10 cellular contexts compared by ENCODE assay signal in genomic region chr18:22694954-22695353, GRCh38.
A peak's percentile ranks its signal among the peaks of the same experiment; 100 is the strongest.
DNase-seq lines count a peak whose midpoint lies in the region; ATAC-seq and TF ChIP-seq lines count a peak whose summit lies in the region.
"Had no signal": no experiment of that assay in that cellular context is flagged by ENCODE, and none has a peak within 500 bp of the region (broad histone marks: within the 10 kb centered on the region; RNA-seq: fewer than 3 reads in every experiment).

No MANE protein-coding gene starts in this region.

- no peaks in the 10 kb centered on the region for H3K9me3 ChIP-seq in A673 (ENCODE audit: low read depth, low read length, poor library complexity, severe bottlenecking)
- H3K9me3 ChIP-seq in MM.1S (replicated peaks; ENCODE audit: insufficient read depth, low read length): no peaks in the 10 kb centered on the region

- H3K4me3 ChIP-seq in A673 (ENCODE audit: low read depth, low read length, poor library complexity, severe bottlenecking) (no peak overlapping the region), astrocyte of the spinal cord (ENCODE audit: low read depth, low read length) (peak overlapping the region; percentile 14), MM.1S (ENCODE audit: low read length) (no peak overlapping the region)

- TF ChIP-seq CTCF in A673 (conservative IDR thresholded peaks at IDR 0.05; ENCODE audit: low read depth, low read length) (no peak), astrocyte of the spinal cord (IDR thresholded peaks at IDR 0.05; ENCODE audit: low read depth, low read length) (no peak), MM.1S (IDR thresholded peaks at IDR 0.05; ENCODE audit: low read length) (no peak)

- in situ Hi-C loops in astrocyte of the spinal cord (cut with HindIII; ENCODE audit: low sequenced_read_pairs): no loop called here

- H3K36me3 ChIP-seq in A673 (ENCODE audit: insufficient read depth, low read length, poor library complexity, severe bottlenecking): no peaks in the 10 kb centered on the region
- H3K36me3 ChIP-seq in MM.1S (replicated peaks; ENCODE audit: insufficient read depth, low read length): no peaks in the 10 kb centered on the region

- no peaks in the 10 kb centered on the region for H4K20me1 ChIP-seq in MM.1S (ENCODE audit: insufficient read depth, low read length)

- H3K27me3 ChIP-seq in A673 (replicated peaks; ENCODE audit: insufficient read depth, low read depth, low read length, poor library complexity) (no peaks in the 10 kb centered on the region), MM.1S (replicated peaks; ENCODE audit: insufficient read depth, low read length) (no peaks in the 10 kb centered on the region)

- CTCF ChIA-PET in A673 (lab: Charles Lee): no interaction called here

- no peak overlapping the region for H3K4me2 ChIP-seq in MM.1S (ENCODE audit: low read depth, low read length)

- ATAC-seq in GM21717 (IDR thresholded peaks at IDR 0.05; ENCODE audit: unreplicated experiment): no peak
- ATAC-seq in HG02571 (IDR thresholded peaks at IDR 0.05; ENCODE audit: unreplicated experiment): no peak
- ATAC-seq: activated CD8-positive, alpha-beta T cell treated with anti-CD3 and anti-CD28 coated beads for 36 hours had no signal

- H3K9ac ChIP-seq in MM.1S (ENCODE audit: low read length): no peak overlapping the region

- H3K4me1 ChIP-seq in A673 (ENCODE audit: insufficient read depth, low read length, poor library complexity, severe bottlenecking) (no peaks in the 10 kb centered on the region), MM.1S (ENCODE audit: low read length) (no peaks in the 10 kb centered on the region)

- no peaks in the 10 kb centered on the region for H3K9me2 ChIP-seq in MM.1S (replicated peaks; ENCODE audit: insufficient read depth, low read length)

- DNase-seq in A673 (ENCODE audit: low spot score) (peak; percentile 35), HT-29 (ENCODE audit: low spot score) (peak; percentile 66), astrocyte of the spinal cord (ENCODE audit: low read depth, low spot score) (peak; percentile 96), iris pigment epithelial cell (ENCODE audit: low read depth) (peak; percentile 99), MM.1S (no peak), hippocampal formation (lab: John Stamatoyannopoulos, UW) (no peak)
- DNase-seq: activated CD8-positive, alpha-beta T cell treated with anti-CD3 and anti-CD28 coated beads for 36 hours; NCI-H526 had no signal

- intact Hi-C loops in A673 (cut with micrococcal nuclease; ENCODE audit: unreplicated experiment): no loop called here

- H2AFZ ChIP-seq in MM.1S (ENCODE audit: low read length): no peak overlapping the region

- POLR2A ChIA-PET in A673 (lab: Charles Lee; ENCODE audit: low non-redundant PET): no interaction called here

- no peaks in the 10 kb centered on the region for H3K79me2 ChIP-seq in MM.1S (ENCODE audit: low read length)

- no peak overlapping the region for H3K27ac ChIP-seq in A673 (ENCODE audit: low read depth, low read length, poor library complexity, severe bottlenecking)
- H3K27ac ChIP-seq in MM.1S (ENCODE audit: low read length): no peak overlapping the region

- BruUV-seq in A673 (replicated peaks; lab: Mats Ljungman, UMichigan): no TSS peak

- H3F3A ChIP-seq in MM.1S (ENCODE audit: insufficient read depth, low read length): no peaks in the 10 kb centered on the region

Comparison
In these comparisons a context has a peak if more than half of its experiments do, and no peak if none do; other contexts are left out.
1. DNase-seq: peak in A673 (single experiment), HT-29 (single experiment), astrocyte of the spinal cord (single experiment) and iris pigment epithelial cell (single experiment); none in MM.1S (single experiment) and hippocampal formation (0 of 2).